Comparison of ENCODE assay signal across 13 cellular contexts in the genomic region with DNA sequence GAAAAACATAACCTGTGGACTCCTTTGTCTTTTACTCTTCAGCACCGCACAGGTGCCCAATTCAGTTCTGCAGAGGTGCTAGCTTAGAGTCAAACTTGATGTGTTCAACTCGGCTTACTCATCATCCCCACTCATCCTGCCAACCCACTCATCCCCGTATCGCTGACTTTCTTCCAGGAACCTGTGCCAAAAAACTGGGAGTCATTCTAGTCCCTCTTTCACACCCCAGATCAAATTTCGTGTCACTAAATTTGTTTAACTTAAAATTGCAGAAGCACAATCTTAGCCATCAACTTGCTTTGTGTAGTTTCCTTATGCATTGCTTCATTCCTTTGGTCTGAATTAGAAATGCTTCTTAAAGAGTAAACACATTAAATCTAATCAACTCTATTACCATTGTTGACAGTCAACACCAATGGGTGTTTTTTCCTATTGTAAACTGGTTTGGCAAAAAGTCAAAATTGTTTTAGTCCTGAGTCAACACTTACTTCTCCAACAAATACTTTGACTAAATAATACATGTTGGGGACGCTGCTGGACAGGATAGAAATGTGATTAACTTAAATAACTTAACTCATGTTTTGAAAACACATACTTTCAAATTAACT.
A peak's percentile ranks its signal among the peaks of the same experiment; 100 is the strongest.
DNase-seq lines count a peak whose midpoint lies in the region; ATAC-seq, FAIRE-seq and TF ChIP-seq lines count a peak whose summit lies in the region.
"Had no signal": no experiment of that assay in that cellular context is flagged by ENCODE, and none has a peak within 500 bp of the region (broad histone marks: within the 10 kb centered on the region; RNA-seq: fewer than 3 reads in every experiment).

No MANE protein-coding gene starts in this region.

- no peaks in the 10 kb centered on the region for H3K36me3 Mint-ChIP-seq in MCF 10A (ENCODE audit: insufficient read depth, unreplicated experiment)

- no peak overlapping the region for H3K4me3 Mint-ChIP-seq in MCF 10A (ENCODE audit: unreplicated experiment)
- H3K4me3 Mint-ChIP-seq: activated CD4-positive, alpha-beta T cell treated with anti-CD3 and anti-CD28 coated beads for 36 hours had no signal

- no peak for ATAC-seq in GM19324 (IDR thresholded peaks at IDR 0.05; ENCODE audit: low FRiP score, unreplicated experiment)
- ATAC-seq: A549; activated CD4-positive, alpha-beta T cell treated with anti-CD3 and anti-CD28 coated beads for 36 hours had no signal

- H3K27ac ChIP-seq in breast epithelium (no peak overlapping the region), SJCRH30 (no peak overlapping the region)
- H3K27ac ChIP-seq: A549 had no signal

- POLR2A ChIA-PET in MCF 10A (lab: Yijun Ruan, JAX) = interaction anchor here (0.7 kb wide), 1 partner anchor 630 kb away, joined by 3 read pairs; no protein-coding TSS in a partner anchor

- H3K4me3 ChIP-seq in breast epithelium = no peak overlapping the region
- no peak overlapping the region for H3K4me3 ChIP-seq in SJCRH30
- H3K4me3 ChIP-seq: A549 had no signal

- DNase-seq in MCF 10A (ENCODE audit: unreplicated experiment) (peak; percentile 95), breast epithelium (ENCODE audit: low spot score in 2 of 2) (no peak), NCI-H2196 (lab: John Stamatoyannopoulos, UW; ENCODE audit: unreplicated experiment) (peak; percentile 85), NCI-H1417 treated with DMSO at 0.1 percent for 48 hours (lab: John Stamatoyannopoulos, UW) (no peak), SJCRH30 (no peak)
- DNase-seq in activated CD4-positive, alpha-beta T cell treated with anti-CD3 and anti-CD28 coated beads, Interleukin-2, amount 50 U/mL, for 48 hours = no peak
- DNase-seq: activated CD4-positive, alpha-beta T cell treated with anti-CD3 and anti-CD28 coated beads for 36 hours; mesenchymal stem cell; NK-92 treated with Interleukin-12 subunit alpha and Interleukin-12 subunit beta, amount 100 ng/mL, for 24 hours; trophoblast cell had no signal

- TF ChIP-seq CTCF in MCF 10A (IDR thresholded peaks at IDR 0.05; ENCODE audit: unreplicated experiment) (no peak), breast epithelium (IDR thresholded peaks at IDR 0.05) (no peak)

- intact Hi-C loops in MCF 10A (cut with micrococcal nuclease) = no loop called here
- intact Hi-C loops in breast epithelium (cut with DNase I; ENCODE audit: low total_unique reads) = no loop called here

- no peak overlapping the region for H3K27ac Mint-ChIP-seq in MCF 10A (ENCODE audit: low read depth, unreplicated experiment)
- H3K27ac Mint-ChIP-seq: activated CD4-positive, alpha-beta T cell treated with anti-CD3 and anti-CD28 coated beads for 36 hours had no signal

- TF ChIP-seq POLR2A in breast epithelium (IDR thresholded peaks at IDR 0.05) = no peak

- peak; percentile 78 for FAIRE-seq in endometrium (lab: Jason Lieb, UNC)
- FAIRE-seq: A549 had no signal

- no peaks in the 10 kb centered on the region for H3K9me3 Mint-ChIP-seq in MCF 10A (ENCODE audit: unreplicated experiment)

- H3K4me1 ChIP-seq in breast epithelium (no peaks in the 10 kb centered on the region), SJCRH30 (peaks cover 8% of the 10 kb centered on the region)
- H3K4me1 ChIP-seq: A549 had no signal

- H3K27me3 Mint-ChIP-seq in MCF 10A (ENCODE audit: insufficient read depth, unreplicated experiment) = no peaks in the 10 kb centered on the region

- CTCF ChIA-PET in MCF 10A (lab: Yijun Ruan, JAX) = interaction anchor here (1.2 to 2.9 kb wide), 4 partner anchors 9 to 40 kb away, joined by 4 to 12 read pairs (median 7); no protein-coding TSS in a partner anchor

- H3K27me3 ChIP-seq in breast epithelium (no peaks in the 10 kb centered on the region), SJCRH30 (no peaks in the 10 kb centered on the region)

- H3K9me3 ChIP-seq in breast epithelium (no peaks in the 10 kb centered on the region), SJCRH30 (replicated peaks) (no peaks in the 10 kb centered on the region)
- H3K9me3 ChIP-seq: A549 had no signal

- no peaks in the 10 kb centered on the region for H3K36me3 ChIP-seq in breast epithelium
- no peaks in the 10 kb centered on the region for H3K36me3 ChIP-seq in SJCRH30

- BruUV-seq in MCF 10A (replicated peaks; lab: Mats Ljungman, UMichigan) = no TSS peak

- H3K4me1 Mint-ChIP-seq in MCF 10A (ENCODE audit: insufficient read depth, unreplicated experiment) = peaks cover 21% of the 10 kb centered on the region

Comparison
In these comparisons a context has a peak if more than half of its experiments do, and no peak if none do; other contexts are left out.
1. DNase-seq: peak in MCF 10A (single experiment) and NCI-H2196 (single experiment); none in breast epithelium (0 of 2), NCI-H1417 treated with DMSO at 0.1 percent for 48 hours (single experiment), activated CD4-positive, alpha-beta T cell treated with anti-CD3 and anti-CD28 coated beads, Interleukin-2, amount 50 U/mL, for 48 hours (0 of 2) and SJCRH30 (0 of 2).